ENCODE assay signal across 1 cellular context in genomic region chr19:47190167-47190727, GRCh38.
TF ChIP-seq lines count a peak whose summit lies in the region.

No MANE protein-coding gene starts in this region.

TF ChIP-seq in A549, 52 proteins besides CTCF, POLR2A, EP300 and RAD21 (continued from another document):
- TF ChIP-seq ATOH8 (CRISPR knock-in tag; IDR thresholded peaks at IDR 0.05; ENCODE audit: low read depth) = no peak
- no peak for TF ChIP-seq MYC (IDR thresholded peaks at IDR 0.05; ENCODE audit: borderline replicate concordance, low read length)
- peak; percentile 6; the same call in 1 of the 2 replicates for TF ChIP-seq FOSL2 (IDR thresholded peaks at IDR 0.05)
- TF ChIP-seq FOSL2 (CRISPR knock-in tag; IDR thresholded peaks at IDR 0.05) = peak; percentile 96
- no peak for TF ChIP-seq PBX3 (IDR thresholded peaks at IDR 0.05)
- TF ChIP-seq FOSB (CRISPR knock-in tag; IDR thresholded peaks at IDR 0.05) = no peak
- TF ChIP-seq HMGXB4 (CRISPR knock-in tag; IDR thresholded peaks at IDR 0.05; ENCODE audit: borderline replicate concordance) = no peak
- no peak for TF ChIP-seq NR3C1 (IDR thresholded peaks at IDR 0.05)
- TF ChIP-seq RFX5 (IDR thresholded peaks at IDR 0.05) = no peak
- peak; percentile 59 for TF ChIP-seq MAX (IDR thresholded peaks at IDR 0.05)
- no peak for TF ChIP-seq MAZ (IDR thresholded peaks at IDR 0.05; ENCODE audit: borderline replicate concordance, low read depth, low read length)
- no peak for TF ChIP-seq POLR2AphosphoS2 (conservative IDR thresholded peaks at IDR 0.05; ENCODE audit: low read length)
- 0 out of 2 replicates have a peak, but pooled peaks have one; percentile 41 for TF ChIP-seq HOXB5 (CRISPR knock-in tag; IDR thresholded peaks at IDR 0.05)
- no peak for TF ChIP-seq HES2 (IDR thresholded peaks at IDR 0.05)
- TF ChIP-seq RCOR1 (IDR thresholded peaks at IDR 0.05; ENCODE audit: low read depth, low read length) = no peak
- no peak for TF ChIP-seq ZFP36 (IDR thresholded peaks at IDR 0.05; ENCODE audit: borderline replicate concordance, partially characterized antibody)
- no peak for TF ChIP-seq RARB (CRISPR knock-in tag; IDR thresholded peaks at IDR 0.05)
